8 cellular contexts compared by ENCODE assay signal in the genomic region with DNA sequence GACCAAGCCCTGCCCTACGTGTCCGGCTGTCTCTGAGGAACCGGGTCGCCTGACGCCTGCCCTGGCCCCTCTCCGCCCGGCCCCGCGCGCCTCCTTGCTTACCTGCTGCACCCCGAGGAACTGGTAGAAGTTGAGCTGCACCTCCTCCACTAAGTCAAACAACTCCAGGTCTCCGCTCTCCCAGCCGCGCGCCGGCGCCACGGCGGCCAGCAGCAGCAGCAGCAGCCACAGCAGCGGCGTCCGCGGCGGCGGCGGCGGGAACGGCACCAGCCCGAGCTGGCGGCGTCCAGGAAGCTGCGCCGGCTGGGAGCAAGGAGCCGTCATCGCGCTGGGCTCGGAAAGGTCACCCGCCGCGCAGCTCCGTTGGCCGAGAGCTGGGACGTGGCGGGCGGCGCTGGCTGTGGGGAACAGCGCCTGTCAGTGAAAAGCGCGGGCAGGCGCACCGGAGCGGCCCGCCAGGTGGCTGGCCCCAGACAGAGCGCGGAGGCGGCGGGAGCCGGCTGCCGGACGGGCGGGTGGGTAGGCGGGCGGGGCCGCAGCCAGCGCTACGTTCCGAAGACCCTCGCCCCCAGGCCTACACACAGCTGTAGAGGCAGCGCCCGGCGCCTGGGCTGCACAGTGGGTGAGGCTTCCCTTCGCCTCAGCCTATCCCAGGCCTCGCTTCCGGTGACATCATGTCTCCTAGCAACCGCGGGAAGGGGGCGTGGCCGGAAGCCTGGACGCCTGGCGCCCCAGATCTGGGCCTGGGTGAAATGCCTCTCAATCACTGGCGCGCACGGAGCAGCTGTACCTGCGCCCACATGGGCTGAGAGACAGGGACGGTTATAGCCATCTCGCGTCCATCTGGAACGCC. TPM values are rescaled to one million over a fixed set of nuclear protein-coding genes. Genes with fewer than 3 reads are reported as not detected.
DNase-seq lines count a peak whose midpoint lies in the region; ATAC-seq, FAIRE-seq and TF ChIP-seq lines count a peak whose summit lies in the region.

DNAJC1 (minus strand) TSS at position 620 of the 853 bp plus-strand sequence; CDS start at position 324, 296 bp downstream.

- no peaks in the 10 kb centered on the region for H3K36me3 ChIP-seq in body of pancreas (replicated peaks in 1 of 2; ENCODE audit: insufficient read depth in 1 of 2, low read depth in 2 of 2)
- H3K36me3 ChIP-seq in sigmoid colon, result no peaks in the 10 kb centered on the region

- 0% methylated on average over 35 to 78 of the region's 88 CpGs for WGBS in body of pancreas, 2 donors
- 0% methylated on average over 88 of the region's 88 CpGs for WGBS in sigmoid colon, 2 donors

- intact Hi-C loops in body of pancreas (cut with DNase I) (no loop called here), sigmoid colon (cut with DNase I) (loop anchor here (1.0 to 10.0 kb wide), 13 partner anchors 226 to 1439 kb away; partner anchors contain the start of genes COMMD3, MLLT10, MSRB2 and PIP4K2A)

- TF ChIP-seq POLR2A in GM18526 (IDR thresholded peaks at IDR 0.05; ENCODE audit: extremely low read depth, insufficient read length) (peak; percentile 76), body of pancreas (IDR thresholded peaks at IDR 0.05) (peak; percentile 91 to 95 (median 92)), sigmoid colon (IDR thresholded peaks at IDR 0.05) (peak; percentile 68 to 69)

- peak in 4 of 7 experiments; percentile 7 to 25 (median 8) for TF ChIP-seq CTCF in body of pancreas (IDR thresholded peaks at IDR 0.05)
- no peak for TF ChIP-seq CTCF in sigmoid colon (IDR thresholded peaks at IDR 0.05)

- H3K9me3 ChIP-seq in body of pancreas, result no peaks in the 10 kb centered on the region
- no peaks in the 10 kb centered on the region for H3K9me3 ChIP-seq in sigmoid colon

- H3K27me3 ChIP-seq in body of pancreas (no peaks in the 10 kb centered on the region), sigmoid colon (no peaks in the 10 kb centered on the region)

- peak; percentile 15 for FAIRE-seq in TTC549 (lab: Jason Lieb, UNC)

- ATAC-seq in HG03066 (IDR thresholded peaks at IDR 0.05; ENCODE audit: low read depth, unreplicated experiment) (peak; percentile 96), body of pancreas (peak; percentile 97)

- H3K4me1 ChIP-seq in body of pancreas (peaks cover 21% of the 10 kb centered on the region), sigmoid colon (peaks cover 0 to 28% (median 19%) of the 10 kb centered on the region in 4 donors)

- TF ChIP-seq EP300 in sigmoid colon (IDR thresholded peaks at IDR 0.05), result no peak

- peak; percentile 81 for DNase-seq in 8988T
- DNase-seq in NCI-H2107 treated with DMSO at 0.1 percent for 48 hours (lab: John Stamatoyannopoulos, UW; ENCODE audit: unreplicated experiment), result peak; percentile 60
- DNase-seq in body of pancreas, result peak; percentile 99
- DNase-seq in iPS DF 19.7 (ENCODE audit: low read depth, low spot score), result peak; percentile 82
- DNase-seq in sigmoid colon, result peak; percentile 98

- H3K4me3 ChIP-seq in body of pancreas (peak within 1 kb of the TSS; percentile 38 to 46), sigmoid colon (peak within 1 kb of the TSS; percentile 73 to 91 (median 86))

- H3K27ac ChIP-seq in body of pancreas, result peak within 1 kb of the TSS; percentile 96 to 99 (median 98)
- H3K27ac ChIP-seq in sigmoid colon, result peak within 1 kb of the TSS; percentile 94 to 97 (median 97)

RNA-seq across cellular contexts. Expression of gene DNAJC1, which starts in this region (rescaled TPM):
- total RNA-seq in body of pancreas, result 10 to 100 TPM; 45.7 to 90.3 TPM
- 100 to 1,000 TPM in 1 of 4 donors, 10 to 100 TPM in 3; 51.9 to 135 (median 74.3) TPM for total RNA-seq in sigmoid colon
- polyA plus RNA-seq in sigmoid colon, result 10 to 100 TPM in 2 of 3 donors, 1 to 10 TPM in 1; 9.9 to 20.0 (median 15.6) TPM

Comparison
In these comparisons a context has a peak if more than half of its experiments do, and no peak if none do; other contexts are left out.
1. Peak in every context shown above with its lines: DNase-seq, ATAC-seq, H3K4me3 ChIP-seq and H3K27ac ChIP-seq.
2. CTCF ChIP-seq: peak in body of pancreas (4 of 7); none in sigmoid colon (0 of 4).